In genomic region chr6:47478233-47479155, GRCh38 we compare ENCODE assay signal across 1 cellular context.
TF ChIP-seq lines count a peak whose summit lies in the region.

No MANE protein-coding gene starts in this region.

TF ChIP-seq in K562, 482 proteins besides CTCF, POLR2A, EP300 and RAD21 (continued from another document and continues in another):
- TF ChIP-seq ZBTB40 (IDR thresholded peaks at IDR 0.05) (peak; percentile 65), ZBTB40 (CRISPR knock-in tag; IDR thresholded peaks at IDR 0.05) (no peak), CREB1 (IDR thresholded peaks at IDR 0.05) (no peak), CREB1 (CRISPR knock-in tag; IDR thresholded peaks at IDR 0.05) (no peak), ZFPM2 (CRISPR knock-in tag; IDR thresholded peaks at IDR 0.05) (no peak), HMG20A (CRISPR knock-in tag; conservative IDR thresholded peaks at IDR 0.05) (no peak), ZNF175 (CRISPR knock-in tag; IDR thresholded peaks at IDR 0.05; ENCODE audit: low read depth) (no peak), MXI1 (IDR thresholded peaks at IDR 0.05; ENCODE audit: low read depth, low read length) (no peak), FOXK2 (conservative IDR thresholded peaks at IDR 0.05 in 1 of 2, IDR thresholded peaks at IDR 0.05 in 1 of 2; ENCODE audit: low read depth in 2 of 2) (0 out of 4 replicates have a peak, but pooled peaks of 1 of the 2 experiments have one; percentile 17), MYBL2 (IDR thresholded peaks at IDR 0.05; ENCODE audit: low read depth) (no peak), MYBL2 (CRISPR knock-in tag; IDR thresholded peaks at IDR 0.05; ENCODE audit: borderline replicate concordance) (no peak), ZZZ3 (IDR thresholded peaks at IDR 0.05) (no peak), CBFA2T2 (conservative IDR thresholded peaks at IDR 0.05) (no peak), CBX2 (IDR thresholded peaks at IDR 0.05; ENCODE audit: insufficient read depth, low read length, poor library complexity, severe bottlenecking) (no peak), ZBTB8A (IDR thresholded peaks at IDR 0.05; ENCODE audit: partially characterized antibody) (no peak), MEF2D (tag; conservative IDR thresholded peaks at IDR 0.05; ENCODE audit: low read depth) (no peak), NR2C2 (CRISPR knock-in tag; IDR thresholded peaks at IDR 0.05) (no peak), NR2C2 (tag; IDR thresholded peaks at IDR 0.05) (peak; percentile 53; the same call in 1 of the 2 replicates), CREBBP (IDR thresholded peaks at IDR 0.05; ENCODE audit: low read depth, low read length) (no peak), HDAC2 (IDR thresholded peaks at IDR 0.05) (peak; percentile 84), ZNF507 (tag; conservative IDR thresholded peaks at IDR 0.05) (no peak), RBBP5 (IDR thresholded peaks at IDR 0.05; ENCODE audit: borderline replicate concordance, insufficient read depth, low read length, poor library complexity, severe bottlenecking) (peak; percentile 35), HIVEP1 (CRISPR knock-in tag; IDR thresholded peaks at IDR 0.05) (no peak), BCOR (IDR thresholded peaks at IDR 0.05) (peak; percentile 64; the same call in 1 of the 2 replicates), ZNF184 (CRISPR knock-in tag; IDR thresholded peaks at IDR 0.05) (no peak), HDAC3 (IDR thresholded peaks at IDR 0.05; ENCODE audit: borderline replicate concordance, partially characterized antibody) (peak; percentile 42), YY1 (IDR thresholded peaks at IDR 0.05; ENCODE audit: borderline replicate concordance in 1 of 3, control insufficient read depth in 1 of 3, extremely low read depth in 1 of 3, insufficient read depth in 3 of 3, insufficient read length in 1 of 3, insufficient replicate concordance in 2 of 3, low read depth in 1 of 3, low read length in 2 of 3) (no peak), FOXJ3 (CRISPR knock-in tag; IDR thresholded peaks at IDR 0.05) (no peak), TFAM (CRISPR knock-in tag; conservative IDR thresholded peaks at IDR 0.05) (no peak), PHTF2 (CRISPR knock-in tag; IDR thresholded peaks at IDR 0.05) (no peak), HDAC1 (IDR thresholded peaks at IDR 0.05) (peak; percentile 63 to 91; a peak in 1 of 4 replicates), CHD4 (IDR thresholded peaks at IDR 0.05; ENCODE audit: insufficient read depth, insufficient replicate concordance, low read depth, low read length, poor library complexity, severe bottlenecking) (no peak), SAP30 (IDR thresholded peaks at IDR 0.05; ENCODE audit: borderline replicate concordance, insufficient read depth, low read depth, low read length, poor library complexity, severe bottlenecking) (peak; percentile 33), ZBTB1 (CRISPR knock-in tag; IDR thresholded peaks at IDR 0.05; ENCODE audit: borderline replicate concordance, low read depth) (no peak), TBP (optimal IDR thresholded peaks at IDR 0.05; ENCODE audit: low read depth, low read length) (no peak), SNIP1 (IDR thresholded peaks at IDR 0.05; ENCODE audit: low read depth) (no peak), SMARCB1 (IDR thresholded peaks at IDR 0.05; ENCODE audit: insufficient read length, low read depth) (no peak)
- TF ChIP-seq, protein P1, sequence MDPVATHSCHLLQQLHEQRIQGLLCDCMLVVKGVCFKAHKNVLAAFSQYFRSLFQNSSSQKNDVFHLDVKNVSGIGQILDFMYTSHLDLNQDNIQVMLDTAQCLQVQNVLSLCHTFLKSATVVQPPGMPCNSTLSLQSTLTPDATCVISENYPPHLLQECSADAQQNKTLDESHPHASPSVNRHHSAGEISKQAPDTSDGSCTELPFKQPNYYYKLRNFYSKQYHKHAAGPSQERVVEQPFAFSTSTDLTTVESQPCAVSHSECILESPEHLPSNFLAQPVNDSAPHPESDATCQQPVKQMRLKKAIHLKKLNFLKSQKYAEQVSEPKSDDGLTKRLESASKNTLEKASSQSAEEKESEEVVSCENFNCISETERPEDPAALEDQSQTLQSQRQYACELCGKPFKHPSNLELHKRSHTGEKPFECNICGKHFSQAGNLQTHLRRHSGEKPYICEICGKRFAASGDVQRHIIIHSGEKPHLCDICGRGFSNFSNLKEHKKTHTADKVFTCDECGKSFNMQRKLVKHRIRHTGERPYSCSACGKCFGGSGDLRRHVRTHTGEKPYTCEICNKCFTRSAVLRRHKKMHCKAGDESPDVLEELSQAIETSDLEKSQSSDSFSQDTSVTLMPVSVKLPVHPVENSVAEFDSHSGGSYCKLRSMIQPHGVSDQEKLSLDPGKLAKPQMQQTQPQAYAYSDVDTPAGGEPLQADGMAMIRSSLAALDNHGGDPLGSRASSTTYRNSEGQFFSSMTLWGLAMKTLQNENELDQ (CRISPR knock-in tag; IDR thresholded peaks at IDR 0.05; ENCODE audit: borderline replicate concordance), result no peak
- TF ChIP-seq, protein P2, sequence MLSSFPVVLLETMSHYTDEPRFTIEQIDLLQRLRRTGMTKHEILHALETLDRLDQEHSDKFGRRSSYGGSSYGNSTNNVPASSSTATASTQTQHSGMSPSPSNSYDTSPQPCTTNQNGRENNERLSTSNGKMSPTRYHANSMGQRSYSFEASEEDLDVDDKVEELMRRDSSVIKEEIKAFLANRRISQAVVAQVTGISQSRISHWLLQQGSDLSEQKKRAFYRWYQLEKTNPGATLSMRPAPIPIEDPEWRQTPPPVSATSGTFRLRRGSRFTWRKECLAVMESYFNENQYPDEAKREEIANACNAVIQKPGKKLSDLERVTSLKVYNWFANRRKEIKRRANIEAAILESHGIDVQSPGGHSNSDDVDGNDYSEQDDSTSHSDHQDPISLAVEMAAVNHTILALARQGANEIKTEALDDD (IDR thresholded peaks at IDR 0.05), result no peak
- TF ChIP-seq, protein P3, sequence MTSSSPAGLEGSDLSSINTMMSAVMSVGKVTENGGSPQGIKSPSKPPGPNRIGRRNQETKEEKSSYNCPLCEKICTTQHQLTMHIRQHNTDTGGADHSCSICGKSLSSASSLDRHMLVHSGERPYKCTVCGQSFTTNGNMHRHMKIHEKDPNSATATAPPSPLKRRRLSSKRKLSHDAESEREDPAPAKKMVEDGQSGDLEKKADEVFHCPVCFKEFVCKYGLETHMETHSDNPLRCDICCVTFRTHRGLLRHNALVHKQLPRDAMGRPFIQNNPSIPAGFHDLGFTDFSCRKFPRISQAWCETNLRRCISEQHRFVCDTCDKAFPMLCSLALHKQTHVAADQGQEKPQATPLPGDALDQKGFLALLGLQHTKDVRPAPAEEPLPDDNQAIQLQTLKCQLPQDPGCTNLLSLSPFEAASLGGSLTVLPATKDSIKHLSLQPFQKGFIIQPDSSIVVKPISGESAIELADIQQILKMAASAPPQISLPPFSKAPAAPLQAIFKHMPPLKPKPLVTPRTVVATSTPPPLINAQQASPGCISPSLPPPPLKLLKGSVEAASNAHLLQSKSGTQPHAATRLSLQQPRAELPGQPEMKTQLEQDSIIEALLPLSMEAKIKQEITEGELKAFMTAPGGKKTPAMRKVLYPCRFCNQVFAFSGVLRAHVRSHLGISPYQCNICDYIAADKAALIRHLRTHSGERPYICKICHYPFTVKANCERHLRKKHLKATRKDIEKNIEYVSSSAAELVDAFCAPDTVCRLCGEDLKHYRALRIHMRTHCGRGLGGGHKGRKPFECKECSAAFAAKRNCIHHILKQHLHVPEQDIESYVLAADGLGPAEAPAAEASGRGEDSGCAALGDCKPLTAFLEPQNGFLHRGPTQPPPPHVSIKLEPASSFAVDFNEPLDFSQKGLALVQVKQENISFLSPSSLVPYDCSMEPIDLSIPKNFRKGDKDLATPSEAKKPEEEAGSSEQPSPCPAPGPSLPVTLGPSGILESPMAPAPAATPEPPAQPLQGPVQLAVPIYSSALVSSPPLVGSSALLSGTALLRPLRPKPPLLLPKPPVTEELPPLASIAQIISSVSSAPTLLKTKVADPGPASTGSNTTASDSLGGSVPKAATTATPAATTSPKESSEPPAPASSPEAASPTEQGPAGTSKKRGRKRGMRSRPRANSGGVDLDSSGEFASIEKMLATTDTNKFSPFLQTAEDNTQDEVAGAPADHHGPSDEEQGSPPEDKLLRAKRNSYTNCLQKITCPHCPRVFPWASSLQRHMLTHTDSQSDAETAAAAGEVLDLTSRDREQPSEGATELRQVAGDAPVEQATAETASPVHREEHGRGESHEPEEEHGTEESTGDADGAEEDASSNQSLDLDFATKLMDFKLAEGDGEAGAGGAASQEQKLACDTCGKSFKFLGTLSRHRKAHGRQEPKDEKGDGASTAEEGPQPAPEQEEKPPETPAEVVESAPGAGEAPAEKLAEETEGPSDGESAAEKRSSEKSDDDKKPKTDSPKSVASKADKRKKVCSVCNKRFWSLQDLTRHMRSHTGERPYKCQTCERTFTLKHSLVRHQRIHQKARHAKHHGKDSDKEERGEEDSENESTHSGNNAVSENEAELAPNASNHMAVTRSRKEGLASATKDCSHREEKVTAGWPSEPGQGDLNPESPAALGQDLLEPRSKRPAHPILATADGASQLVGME (CRISPR knock-in tag; IDR thresholded peaks at IDR 0.05), result no peak
- TF ChIP-seq, protein P4, sequence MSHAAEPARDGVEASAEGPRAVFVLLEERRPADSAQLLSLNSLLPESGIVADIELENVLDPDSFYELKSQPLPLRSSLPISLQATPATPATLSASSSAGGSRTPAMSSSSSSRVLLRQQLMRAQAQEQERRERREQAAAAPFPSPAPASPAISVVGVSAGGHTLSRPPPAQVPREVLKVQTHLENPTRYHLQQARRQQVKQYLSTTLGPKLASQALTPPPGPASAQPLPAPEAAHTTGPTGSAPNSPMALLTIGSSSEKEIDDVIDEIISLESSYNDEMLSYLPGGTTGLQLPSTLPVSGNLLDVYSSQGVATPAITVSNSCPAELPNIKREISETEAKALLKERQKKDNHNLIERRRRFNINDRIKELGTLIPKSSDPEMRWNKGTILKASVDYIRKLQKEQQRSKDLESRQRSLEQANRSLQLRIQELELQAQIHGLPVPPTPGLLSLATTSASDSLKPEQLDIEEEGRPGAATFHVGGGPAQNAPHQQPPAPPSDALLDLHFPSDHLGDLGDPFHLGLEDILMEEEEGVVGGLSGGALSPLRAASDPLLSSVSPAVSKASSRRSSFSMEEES (CRISPR knock-in tag; IDR thresholded peaks at IDR 0.05), result no peak
